In genomic region chr6:133606833-133607232, GRCh38 we compare ENCODE assay signal across 2 cellular contexts.
TF ChIP-seq lines count a peak whose summit lies in the region.

No MANE protein-coding gene starts in this region.

TF ChIP-seq in A549, 52 proteins besides CTCF, POLR2A, EP300 and RAD21 (continued from another document):
- no peak for TF ChIP-seq ATOH8 (CRISPR knock-in tag; IDR thresholded peaks at IDR 0.05; ENCODE audit: low read depth)

TF ChIP-seq in IMR-90, 13 proteins besides CTCF, POLR2A, EP300 and RAD21 (continued from another document):
- no peak for TF ChIP-seq ELK1 (IDR thresholded peaks at IDR 0.05; ENCODE audit: borderline replicate concordance, low read depth, low read length)
- TF ChIP-seq MAFK (IDR thresholded peaks at IDR 0.05; ENCODE audit: low read depth, low read length) = no peak
- no peak for TF ChIP-seq NFE2L2 (IDR thresholded peaks at IDR 0.05; ENCODE audit: low read depth, low read length)
